8 cellular contexts compared by ENCODE assay signal in the genomic region with DNA sequence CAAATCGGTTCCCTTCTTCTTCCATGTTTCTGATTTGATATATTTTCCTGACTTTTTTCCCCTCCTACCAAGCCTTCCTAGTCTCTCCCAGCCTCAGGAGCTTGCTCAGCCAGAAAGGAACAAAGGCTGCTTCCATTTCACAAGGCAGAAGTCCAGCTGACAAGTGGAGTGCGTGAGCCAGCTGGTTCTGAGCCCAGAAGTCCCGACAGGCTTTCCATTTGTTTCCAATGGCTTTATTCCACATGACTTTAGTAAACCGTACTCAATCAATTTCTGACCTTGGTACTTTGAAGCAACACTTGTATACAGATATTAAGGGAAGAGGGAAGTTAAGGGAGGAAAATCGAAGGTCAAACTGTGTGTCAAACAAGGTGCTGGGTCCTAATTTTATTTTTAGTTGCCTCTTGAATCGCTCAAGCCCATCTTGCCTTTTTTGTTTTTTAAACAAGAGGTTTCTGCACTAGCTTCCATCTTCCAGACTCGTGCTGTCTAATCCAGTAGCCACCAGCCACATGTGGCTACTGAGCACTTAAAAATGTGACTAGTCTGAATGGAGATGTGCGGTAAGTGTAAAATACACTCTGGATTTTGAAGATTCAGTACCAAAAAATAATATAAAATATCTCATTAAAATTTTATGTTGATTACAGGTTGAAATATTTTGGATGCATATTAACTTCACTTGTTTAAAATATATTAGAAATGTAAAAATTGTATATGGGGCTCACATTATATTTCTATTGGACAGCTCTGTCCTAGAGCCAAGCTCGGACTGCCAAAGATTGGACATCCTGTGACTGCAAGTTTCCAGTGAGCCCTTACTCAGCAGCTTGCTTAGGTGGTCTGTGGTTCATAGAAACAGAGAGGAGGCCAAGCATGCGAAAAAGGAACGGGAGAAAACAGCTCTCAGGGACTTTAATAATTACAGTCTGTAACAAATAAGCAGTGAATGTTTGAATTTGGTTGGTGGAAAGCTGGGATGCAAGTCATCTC. TPM values are rescaled to one million over a fixed set of nuclear protein-coding genes. Genes with fewer than 3 reads are reported as not detected.
DNase-seq lines count a peak whose midpoint lies in the region; ATAC-seq, FAIRE-seq and TF ChIP-seq lines count a peak whose summit lies in the region.

No MANE protein-coding gene starts in this region.

- peak; percentile 81 for FAIRE-seq in pancreas (lab: Jason Lieb, UNC)

- H3K4me1 Mint-ChIP-seq in activated T-helper 1 cell treated with anti-CD3 and anti-CD28 coated beads, Interleukin-12 subunit alpha, Interleukin-12 subunit beta, Interleukin-2, Interleukin-4 antibody, amounts not matched to agents 30 ng/mL and 10 ng/mL and 1 ng/mL, durations not matched to agents 14 hours and 24 hours and 36 hours (ENCODE audit: low read depth), result peaks cover 7% of the 10 kb centered on the region
- peaks cover 22% of the 10 kb centered on the region for H3K4me1 Mint-ChIP-seq in glutamatergic neuron (ENCODE audit: low read depth, unreplicated experiment)

- H3K9me3 Mint-ChIP-seq in activated T-helper 1 cell treated with anti-CD3 and anti-CD28 coated beads, Interleukin-12 subunit alpha, Interleukin-12 subunit beta, Interleukin-2, Interleukin-4 antibody, amounts not matched to agents 30 ng/mL and 10 ng/mL and 1 ng/mL, durations not matched to agents 14 hours and 24 hours and 36 hours, result no peaks in the 10 kb centered on the region
- H3K9me3 Mint-ChIP-seq in glutamatergic neuron (ENCODE audit: unreplicated experiment), result peaks cover 2% of the 10 kb centered on the region

- peaks cover 28 to 35% (median 30%) of the 10 kb centered on the region in 3 donors for H3K4me1 ChIP-seq in pancreas
- H3K4me1 ChIP-seq in foreskin keratinocyte, result no peaks in the 10 kb centered on the region

- no peak for TF ChIP-seq CTCF in glutamatergic neuron (IDR thresholded peaks at IDR 0.05; ENCODE audit: partially characterized antibody, unreplicated experiment)
- TF ChIP-seq CTCF in pancreas (IDR thresholded peaks at IDR 0.05), result no peak
- no peak for TF ChIP-seq CTCF in foreskin keratinocyte (conservative IDR thresholded peaks at IDR 0.05)

- H3K4me3 Mint-ChIP-seq in activated T-helper 1 cell treated with anti-CD3 and anti-CD28 coated beads, Interleukin-12 subunit alpha, Interleukin-12 subunit beta, Interleukin-2, Interleukin-4 antibody, amounts not matched to agents 30 ng/mL and 10 ng/mL and 1 ng/mL, durations not matched to agents 14 hours and 24 hours and 36 hours, result no peak overlapping the region
- peak overlapping the region; percentile 10 for H3K4me3 Mint-ChIP-seq in glutamatergic neuron (ENCODE audit: unreplicated experiment)

- intact Hi-C loops in activated T-helper 1 cell treated with anti-CD3 and anti-CD28 coated beads, Interleukin-12 subunit alpha, Interleukin-12 subunit beta, Interleukin-2, Interleukin-4 antibody, amounts not matched to agents 30 ng/mL and 10 ng/mL and 1 ng/mL, durations not matched to agents 14 hours and 24 hours and 36 hours (cut with micrococcal nuclease), result no loop called here
- intact Hi-C loops in pancreas (cut with DNase I), result no loop called here

- H3K27me3 Mint-ChIP-seq in activated T-helper 1 cell treated with anti-CD3 and anti-CD28 coated beads, Interleukin-12 subunit alpha, Interleukin-12 subunit beta, Interleukin-2, Interleukin-4 antibody, amounts not matched to agents 30 ng/mL and 10 ng/mL and 1 ng/mL, durations not matched to agents 14 hours and 24 hours and 36 hours (ENCODE audit: insufficient read depth), result no peaks in the 10 kb centered on the region
- peaks cover 2% of the 10 kb centered on the region for H3K27me3 Mint-ChIP-seq in glutamatergic neuron (ENCODE audit: unreplicated experiment)

- no peak overlapping the region for H3K4me3 ChIP-seq in pancreas

- H3K36me3 Mint-ChIP-seq in activated T-helper 1 cell treated with anti-CD3 and anti-CD28 coated beads, Interleukin-12 subunit alpha, Interleukin-12 subunit beta, Interleukin-2, Interleukin-4 antibody, amounts not matched to agents 30 ng/mL and 10 ng/mL and 1 ng/mL, durations not matched to agents 14 hours and 24 hours and 36 hours (ENCODE audit: low read depth), result peaks cover 44% of the 10 kb centered on the region
- no peaks in the 10 kb centered on the region for H3K36me3 Mint-ChIP-seq in glutamatergic neuron (ENCODE audit: unreplicated experiment)

- H3K27ac Mint-ChIP-seq in activated T-helper 1 cell treated with anti-CD3 and anti-CD28 coated beads, Interleukin-12 subunit alpha, Interleukin-12 subunit beta, Interleukin-2, Interleukin-4 antibody, amounts not matched to agents 30 ng/mL and 10 ng/mL and 1 ng/mL, durations not matched to agents 14 hours and 24 hours and 36 hours, result peak overlapping the region; percentile 2
- peak overlapping the region; percentile 95 for H3K27ac Mint-ChIP-seq in glutamatergic neuron (ENCODE audit: unreplicated experiment)

- H3K36me3 ChIP-seq in pancreas, result no peaks in the 10 kb centered on the region

- peak; percentile 87 to 95 (median 90) for ATAC-seq in pancreas
- no peak for ATAC-seq in GM18909 (IDR thresholded peaks at IDR 0.05; ENCODE audit: poor library complexity, unreplicated experiment)
- ATAC-seq in foreskin keratinocyte, result no peak
- no peak for ATAC-seq in HG03196 (IDR thresholded peaks at IDR 0.05; ENCODE audit: unreplicated experiment)
- ATAC-seq in GM18870 (IDR thresholded peaks at IDR 0.05; ENCODE audit: unreplicated experiment), result no peak

- WGBS in pancreas, 2 donors, result 21 to 22% methylated on average over 11 of the region's 11 CpGs

- no peaks in the 10 kb centered on the region for H3K27me3 ChIP-seq in pancreas
- no peaks in the 10 kb centered on the region for H3K27me3 ChIP-seq in foreskin keratinocyte

- DNase-seq in DMS 273 (lab: John Stamatoyannopoulos, UW; ENCODE audit: unreplicated experiment), result peak; percentile 80
- no peak for DNase-seq in activated T-helper 1 cell treated with anti-CD3 and anti-CD28 coated beads, Interleukin-12 subunit alpha, Interleukin-12 subunit beta, Interleukin-2, Interleukin-4 antibody, amounts not matched to agents 30 ng/mL and 10 ng/mL and 1 ng/mL, durations not matched to agents 14 hours and 24 hours and 36 hours (ENCODE audit: low spot score)
- DNase-seq in glutamatergic neuron, result peak; percentile 27
- peak; percentile 68 to 88 (median 83) for DNase-seq in pancreas
- no peak for DNase-seq in foreskin keratinocyte

- H3K27ac ChIP-seq in pancreas, result peak overlapping the region in 3 of 4 donors; percentile 6 to 76 (median 53)
- no peak overlapping the region for H3K27ac ChIP-seq in foreskin keratinocyte

- no peaks in the 10 kb centered on the region for H3K9me3 ChIP-seq in pancreas

RNA-seq across cellular contexts. Expression of gene WIPF1, which starts 36.0 kb away (rescaled TPM):
- 340 and 367 TPM in 2 replicates for total RNA-seq in activated T-helper 1 cell treated with anti-CD3 and anti-CD28 coated beads, Interleukin-12 subunit alpha, Interleukin-12 subunit beta, Interleukin-2, Interleukin-4 antibody, amounts not matched to agents 30 ng/mL and 10 ng/mL and 1 ng/mL, durations not matched to agents 14 hours and 24 hours and 36 hours
- total RNA-seq in glutamatergic neuron (ENCODE audit: unreplicated experiment), result 15.5 TPM
- total RNA-seq in pancreas, result 10 to 100 TPM in 3 of 6 donors, 1 to 10 TPM in 3; 5.2 to 26.8 (median 9.0) TPM
- 1 to 10 TPM; 4.7 to 6.2 TPM for polyA plus RNA-seq in pancreas
- total RNA-seq in foreskin keratinocyte, result 5.2 and 5.8 TPM in 2 replicates
- 3.5 and 4.2 TPM in 2 replicates for polyA plus RNA-seq in foreskin keratinocyte

Comparison
In these comparisons a context has a peak if more than half of its experiments do, and no peak if none do; other contexts are left out.
1. DNase-seq: peak in DMS 273 (single experiment), glutamatergic neuron (single experiment) and pancreas (6 of 6); none in activated T-helper 1 cell treated with anti-CD3 and anti-CD28 coated beads, Interleukin-12 subunit alpha, Interleukin-12 subunit beta, Interleukin-2, Interleukin-4 antibody, amounts not matched to agents 30 ng/mL and 10 ng/mL and 1 ng/mL, durations not matched to agents 14 hours and 24 hours and 36 hours (single experiment) and foreskin keratinocyte (0 of 2).
2. ATAC-seq: peak in pancreas (4 of 4); none in GM18909 (single experiment), foreskin keratinocyte (single experiment), HG03196 (single experiment) and GM18870 (single experiment).
3. RNA of gene WIPF1, which starts 36.0 kb away (total RNA-seq): 340 to 367 TPM in activated T-helper 1 cell treated with anti-CD3 and anti-CD28 coated beads, Interleukin-12 subunit alpha, Interleukin-12 subunit beta, Interleukin-2, Interleukin-4 antibody, amounts not matched to agents 30 ng/mL and 10 ng/mL and 1 ng/mL, durations not matched to agents 14 hours and 24 hours and 36 hours; 15.5 TPM in glutamatergic neuron (single experiment), 5.2 to 26.8 TPM in pancreas and 5.2 to 5.8 TPM in foreskin keratinocyte; every median in the first group is over 10 times any median in the second.